ENCODE assay signal across 18 cellular contexts in the genomic region with DNA sequence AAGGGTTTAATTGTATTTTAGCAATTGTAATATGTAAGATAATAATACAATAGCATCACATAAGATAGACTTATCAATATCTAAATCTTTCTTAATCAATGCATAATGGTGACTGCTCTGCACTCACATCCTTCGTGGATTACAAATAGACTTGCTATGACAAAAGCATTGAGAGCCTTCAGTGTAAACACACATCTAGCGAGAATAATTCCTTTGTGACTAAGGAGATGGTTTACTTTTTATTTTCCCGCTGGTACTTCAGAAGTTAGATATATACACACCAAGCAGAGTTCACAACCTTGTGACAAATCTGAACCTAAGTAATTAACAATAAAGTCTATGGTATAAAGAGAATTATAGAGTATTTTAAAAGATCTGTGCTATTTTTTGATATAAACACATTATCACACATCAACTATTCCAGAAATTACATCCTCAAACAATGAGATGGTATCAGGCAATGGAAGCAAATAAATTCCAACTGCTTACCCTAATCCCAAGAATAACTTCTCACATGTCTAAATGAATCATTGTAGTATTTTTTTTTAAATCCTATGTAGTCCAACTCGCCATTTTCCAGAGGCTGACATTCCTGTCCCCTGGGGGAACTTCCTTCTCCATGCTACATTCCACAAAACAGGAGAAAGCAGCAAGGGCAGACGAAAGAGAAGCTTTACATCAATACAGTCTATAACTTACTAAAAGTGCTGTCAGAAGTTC. TPM values are rescaled to one million over a fixed set of nuclear protein-coding genes. Genes with fewer than 3 reads are reported as not detected.
DNase-seq lines count a peak whose midpoint lies in the region; ATAC-seq, FAIRE-seq and TF ChIP-seq lines count a peak whose summit lies in the region.
"Had no signal": no experiment of that assay in that cellular context is flagged by ENCODE, and none has a peak within 500 bp of the region (broad histone marks: within the 10 kb centered on the region; RNA-seq: fewer than 3 reads in every experiment).

No MANE protein-coding gene starts in this region.

- TF ChIP-seq POLR2A in endothelial cell of umbilical vein (IDR thresholded peaks at IDR 0.05; ENCODE audit: low read depth, low read length): no peak

- TF ChIP-seq CTCF in endothelial cell of umbilical vein (IDR thresholded peaks at IDR 0.05; ENCODE audit: extremely low read depth in 1 of 2, insufficient read depth in 1 of 2, low read depth in 1 of 2, low read length in 2 of 2) (no peak), osteoblast (IDR thresholded peaks at IDR 0.05; ENCODE audit: extremely low read depth, low read depth, low read length) (no peak), mammary epithelial cell (conservative IDR thresholded peaks at IDR 0.05 in 1 of 2, IDR thresholded peaks at IDR 0.05 in 1 of 2; ENCODE audit: extremely low read depth in 1 of 2, insufficient read depth in 1 of 2, low read depth in 1 of 2, low read length in 2 of 2) (no peak)

- 72% methylated on average over 5 of the region's 5 CpGs for whole genome bisulfite sequencing in mammary epithelial cell (ENCODE audit: low coverage, missing lambda C conversion rate)

- H2AFZ ChIP-seq in endothelial cell of umbilical vein (ENCODE audit: low read depth, low read length) (no peak overlapping the region), osteoblast (ENCODE audit: low read length) (no peak overlapping the region), mammary epithelial cell (ENCODE audit: low read depth, low read length) (no peak overlapping the region)

- H3K4me1 ChIP-seq in endothelial cell of umbilical vein (ENCODE audit: control insufficient read depth, extremely low read depth, insufficient read depth, low read length) (peaks cover 22% of the 10 kb centered on the region), osteoblast (ENCODE audit: insufficient read depth, low read length) (peaks cover 42% of the 10 kb centered on the region), mammary epithelial cell (ENCODE audit: insufficient read depth, low read length) (peaks cover 3% of the 10 kb centered on the region)

- H3K4me2 ChIP-seq in endothelial cell of umbilical vein (ENCODE audit: insufficient read depth, low read length) (no peak overlapping the region), osteoblast (ENCODE audit: insufficient read depth, low read length) (peak overlapping the region; percentile 41), mammary epithelial cell (ENCODE audit: insufficient read depth, low read depth, low read length) (no peak overlapping the region)

- H3K9me1 ChIP-seq in endothelial cell of umbilical vein (replicated peaks; ENCODE audit: control insufficient read depth, extremely low read depth, insufficient read depth, low read length): no peaks in the 10 kb centered on the region

- peaks cover 18% of the 10 kb centered on the region for H3K79me2 ChIP-seq in endothelial cell of umbilical vein (ENCODE audit: control insufficient read depth, insufficient read depth, low read length)
- H3K79me2 ChIP-seq in osteoblast (ENCODE audit: insufficient read depth, low read length): peaks cover 65% of the 10 kb centered on the region
- H3K79me2 ChIP-seq in mammary epithelial cell (ENCODE audit: insufficient read depth, low read length): peaks cover 59% of the 10 kb centered on the region

- POLR2A ChIA-PET in endothelial cell of umbilical vein (lab: Charles Lee): no interaction called here

- H3K27me3 ChIP-seq in endothelial cell of umbilical vein (ENCODE audit: control insufficient read depth in 2 of 2, insufficient read depth in 2 of 2, low read length in 2 of 2) (no peaks in the 10 kb centered on the region), osteoblast (ENCODE audit: insufficient read depth, low read length) (no peaks in the 10 kb centered on the region), mammary epithelial cell (ENCODE audit: insufficient read depth, low read length) (no peaks in the 10 kb centered on the region)

- H4K20me1 ChIP-seq in endothelial cell of umbilical vein (replicated peaks; ENCODE audit: control insufficient read depth, extremely low read depth, insufficient read depth, low read length) (no peaks in the 10 kb centered on the region), osteoblast (ENCODE audit: insufficient read depth, low read length) (no peaks in the 10 kb centered on the region), mammary epithelial cell (ENCODE audit: insufficient read depth, low read length) (no peaks in the 10 kb centered on the region)

- H3K9me3 ChIP-seq in endothelial cell of umbilical vein (replicated peaks; ENCODE audit: control insufficient read depth, insufficient read depth, low read length): no peaks in the 10 kb centered on the region
- H3K9me3 ChIP-seq in osteoblast (ENCODE audit: low read depth, low read length): no peaks in the 10 kb centered on the region
- no peaks in the 10 kb centered on the region for H3K9me3 ChIP-seq in mammary epithelial cell (replicated peaks; ENCODE audit: insufficient read depth, low read length)

- BruUV-seq in endothelial cell of umbilical vein (replicated peaks; lab: Mats Ljungman, UMichigan) (TSS peak; percentile 14), mammary epithelial cell (replicated peaks; lab: Mats Ljungman, UMichigan) (no TSS peak)

- no peak for ATAC-seq in GM18870 (IDR thresholded peaks at IDR 0.05; ENCODE audit: unreplicated experiment)
- ATAC-seq: right cardiac atrium had no signal

- FAIRE-seq in endothelial cell of umbilical vein (lab: Jason Lieb, UNC): no peak
- FAIRE-seq: TTC549 had no signal

- no peak overlapping the region for H3K4me3 ChIP-seq in endothelial cell of umbilical vein (replicated peaks in 1 of 3; ENCODE audit: insufficient read depth in 1 of 3, low read depth in 1 of 3, low read length in 3 of 3)
- H3K4me3 ChIP-seq in osteoblast (ENCODE audit: insufficient read depth, low read length): no peak overlapping the region
- H3K4me3 ChIP-seq in mammary epithelial cell (replicated peaks in 1 of 3; ENCODE audit: insufficient read depth in 1 of 3, low read depth in 2 of 3, low read length in 3 of 3): no peak overlapping the region

- H3K27ac ChIP-seq in endothelial cell of umbilical vein (ENCODE audit: insufficient read depth, low read depth, low read length) (peak overlapping the region; percentile 2), osteoblast (ENCODE audit: low read depth, low read length) (peak overlapping the region; percentile 72), mammary epithelial cell (ENCODE audit: insufficient read depth, low read depth, low read length) (no peak overlapping the region)
- H3K27ac ChIP-seq: epithelial cell of prostate had no signal

- in situ Hi-C loops in mammary epithelial cell (cut with MboI; ENCODE audit: low sequenced_read_pairs in 2 of 2): no loop called here

- H3K9ac ChIP-seq in endothelial cell of umbilical vein (replicated peaks; ENCODE audit: extremely low read depth, insufficient read depth, low read length): no peak overlapping the region
- no peak overlapping the region for H3K9ac ChIP-seq in mammary epithelial cell (ENCODE audit: insufficient read depth, low read length)

- dilution Hi-C loops in endothelial cell of umbilical vein (cut with MboI; ENCODE audit: extremely low pct_ligation_motif_present, low sequenced_read_pairs): no loop called here
- dilution Hi-C loops in mammary epithelial cell (cut with HindIII; ENCODE audit: low sequenced_read_pairs): no loop called here

- CTCF ChIA-PET in endothelial cell of umbilical vein (lab: Charles Lee) (no interaction called here), mammary epithelial cell (lab: Charles Lee; ENCODE audit: low non-redundant PET) (interaction anchor here (0.5 kb wide), 1 partner anchor 899 kb away, joined by 12 read pairs; no protein-coding TSS in a partner anchor)

- H3K36me3 ChIP-seq in endothelial cell of umbilical vein (ENCODE audit: control insufficient read depth in 2 of 2, extremely low read depth in 1 of 2, insufficient read depth in 2 of 2, low read length in 2 of 2) (no peaks in the 10 kb centered on the region), osteoblast (ENCODE audit: insufficient read depth, low read length) (peaks cover 5% of the 10 kb centered on the region), mammary epithelial cell (ENCODE audit: insufficient read depth, low read length) (no peaks in the 10 kb centered on the region)

- DNase-seq in ELR (ENCODE audit: low read depth): peak; percentile 87
- DNase-seq in NCI-H774 (lab: John Stamatoyannopoulos, UW): peak; percentile 30
- DNase-seq in endothelial cell of umbilical vein (ENCODE audit: low read depth, low spot score): peak; percentile 73
- DNase-seq in osteoblast (ENCODE audit: insufficient read length, low spot score, missing footprints): no peak
- no peak for DNase-seq in stimulated activated CD4-positive, alpha-beta T cell treated with anti-CD3 and anti-CD28 coated beads, Interleukin-4, amount 100 ng/mL, for 1 hour
- DNase-seq in mammary epithelial cell: no peak
- no peak for DNase-seq in DMS153 treated with DMSO at 0.1 percent for 48 hours (lab: John Stamatoyannopoulos, UW; ENCODE audit: unreplicated experiment)
- DNase-seq: activated CD4-positive, alpha-beta memory T cell treated with anti-CD3 and anti-CD28 coated beads, Interleukin-2, amount 10 ng/mL, durations not matched to agents 7 days and 5 days; activated T-cell treated with anti-CD3 and anti-CD28 coated beads, Interleukin-2, amount 50 U/mL, for 48 hours; islet precursor cell; MM.1S; NCI-H1930; NCI-H524 treated with DMSO at 0.1 percent for 48 hours; right cardiac atrium; stimulated activated CD4-positive, alpha-beta T cell treated with anti-CD3 and anti-CD28 coated beads, Interleukin-2, amount 100 ng/mL, for 24 hours had no signal

- intact Hi-C loops in endothelial cell of umbilical vein (cut with micrococcal nuclease): no loop called here
- intact Hi-C loops in mammary epithelial cell (cut with micrococcal nuclease): no loop called here

TF ChIP-seq in endothelial cell of umbilical vein, 7 proteins besides CTCF, POLR2A, EP300 and RAD21:
- TF ChIP-seq JUN (IDR thresholded peaks at IDR 0.05; ENCODE audit: borderline replicate concordance, insufficient read depth, insufficient read length, low read depth): peak; percentile 29
- no peak for TF ChIP-seq POLR2AphosphoS5 (IDR thresholded peaks at IDR 0.05; ENCODE audit: insufficient read depth, low read depth, low read length)
TF ChIP-seq in endothelial cell of umbilical vein: peak in this region for 1.

RNA-seq across cellular contexts. Expression of a gene that starts 51.2 kb away (rescaled TPM):
- total RNA-seq in endothelial cell of umbilical vein: 98.6 and 99.1 TPM in 2 replicates
- 61.9 and 72.4 TPM in 2 replicates for polyA plus RNA-seq in endothelial cell of umbilical vein
- polyA plus RNA-seq in endothelial cell of umbilical vein (2011; cell fraction: cytosol; rRNA removed): 91.6 and 99.2 TPM in 2 replicates
- polyA plus RNA-seq in endothelial cell of umbilical vein (2011; cell fraction: nucleus; rRNA removed): 112 and 118 TPM in 2 replicates
- 85.1 and 104 TPM in 2 replicates for polyA plus RNA-seq in endothelial cell of umbilical vein (2012)
- polyA minus RNA-seq in endothelial cell of umbilical vein: 137 and 176 TPM in 2 replicates
- polyA minus RNA-seq in endothelial cell of umbilical vein (2011; cell fraction: cytosol; rRNA and poly(A)+ RNA removed): 35.0 TPM
- polyA minus RNA-seq in endothelial cell of umbilical vein (2011; cell fraction: nucleus; rRNA and poly(A)+ RNA removed): 153 and 183 TPM in 2 replicates
- 72.4 and 75.4 TPM in 2 replicates for total RNA-seq in osteoblast
- total RNA-seq in mammary epithelial cell: 100 to 1,000 TPM in 1 of 2 donors, 10 to 100 TPM in 1; 81.4 to 104 TPM
- polyA plus RNA-seq in mammary epithelial cell: 97.6 TPM
- polyA minus RNA-seq in mammary epithelial cell: 147 TPM

Comparison
In these comparisons a context has a peak if more than half of its experiments do, and no peak if none do; other contexts are left out.
1. DNase-seq: peak in ELR (single experiment), NCI-H774 (single experiment) and endothelial cell of umbilical vein (single experiment); none in osteoblast (single experiment), stimulated activated CD4-positive, alpha-beta T cell treated with anti-CD3 and anti-CD28 coated beads, Interleukin-4, amount 100 ng/mL, for 1 hour (single experiment), mammary epithelial cell (single experiment) and DMS153 treated with DMSO at 0.1 percent for 48 hours (single experiment).